In the genomic region with DNA sequence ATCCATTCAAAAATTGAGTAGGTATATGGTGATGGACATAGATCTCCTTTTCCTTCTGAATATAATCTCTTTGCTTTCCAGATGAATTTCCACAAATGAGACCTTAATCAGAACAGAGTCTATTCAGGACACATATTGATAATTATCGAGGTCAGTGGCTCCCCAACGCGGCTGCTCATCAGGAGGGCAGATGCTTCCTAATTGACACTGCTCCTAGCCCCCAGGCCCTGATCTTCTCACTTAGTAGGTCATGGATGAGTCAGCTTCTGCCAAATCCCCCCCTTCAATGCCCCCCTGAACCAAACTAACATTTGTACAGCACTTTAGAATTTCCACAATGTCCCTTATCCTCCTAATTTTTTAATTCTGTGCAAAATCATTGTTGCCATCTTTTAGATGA, we compare ENCODE assay signal across 7 cellular contexts. TPM values are rescaled to one million over a fixed set of nuclear protein-coding genes. Genes with fewer than 3 reads are reported as not detected.
"Had no signal": no experiment of that assay in that cellular context is flagged by ENCODE, and none has a peak within 500 bp of the region (broad histone marks: within the 10 kb centered on the region; RNA-seq: fewer than 3 reads in every experiment).

No MANE protein-coding gene starts in this region.

- H3K4me3 ChIP-seq: GM23248, K562 had no signal

- DNase-seq: GM23248, GOT3, H9, HCEC 1CT, IMR-90 had no signal

- H3K9me3 Mint-ChIP-seq: H9 had no signal

- H3K4me3 Mint-ChIP-seq: H9 had no signal

RNA-seq across cellular contexts. Expression of a gene that starts 51.6 kb away (rescaled TPM):
- total RNA-seq: HT-29 had no signal
